ENCODE assay signal across 1 cellular context in the genomic region with DNA sequence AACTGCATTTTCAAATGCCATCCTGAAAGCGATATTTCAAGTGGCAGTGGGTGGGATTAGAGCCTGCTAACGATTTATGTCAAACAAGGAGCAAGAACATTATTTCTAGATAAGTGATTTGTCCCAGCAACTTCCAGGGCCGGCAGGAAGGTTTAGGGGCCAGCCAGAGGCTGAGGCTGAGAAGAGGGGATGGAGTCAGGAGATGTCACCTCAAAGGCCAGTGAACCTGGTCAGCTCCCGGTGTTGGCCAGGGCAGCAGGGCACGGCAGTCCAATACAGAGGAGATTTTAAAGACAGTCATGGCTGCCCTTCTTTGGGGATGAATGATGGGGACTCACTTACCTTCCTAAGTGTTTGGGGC.
TF ChIP-seq lines count a peak whose summit lies in the region.

No MANE protein-coding gene starts in this region.

TF ChIP-seq in SK-N-SH treated with all-trans-retinoic acid at 6 μM for 48 hours, 23 proteins besides CTCF, POLR2A, EP300 and RAD21 (continued from another document):
- TF ChIP-seq, protein P1, sequence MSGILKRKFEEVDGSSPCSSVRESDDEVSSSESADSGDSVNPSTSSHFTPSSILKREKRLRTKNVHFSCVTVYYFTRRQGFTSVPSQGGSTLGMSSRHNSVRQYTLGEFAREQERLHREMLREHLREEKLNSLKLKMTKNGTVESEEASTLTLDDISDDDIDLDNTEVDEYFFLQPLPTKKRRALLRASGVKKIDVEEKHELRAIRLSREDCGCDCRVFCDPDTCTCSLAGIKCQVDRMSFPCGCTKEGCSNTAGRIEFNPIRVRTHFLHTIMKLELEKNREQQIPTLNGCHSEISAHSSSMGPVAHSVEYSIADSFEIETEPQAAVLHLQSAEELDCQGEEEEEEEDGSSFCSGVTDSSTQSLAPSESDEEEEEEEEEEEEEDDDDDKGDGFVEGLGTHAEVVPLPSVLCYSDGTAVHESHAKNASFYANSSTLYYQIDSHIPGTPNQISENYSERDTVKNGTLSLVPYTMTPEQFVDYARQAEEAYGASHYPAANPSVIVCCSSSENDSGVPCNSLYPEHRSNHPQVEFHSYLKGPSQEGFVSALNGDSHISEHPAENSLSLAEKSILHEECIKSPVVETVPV (CRISPR knock-in tag; IDR thresholded peaks at IDR 0.05) = no peak
- TF ChIP-seq, protein P2, sequence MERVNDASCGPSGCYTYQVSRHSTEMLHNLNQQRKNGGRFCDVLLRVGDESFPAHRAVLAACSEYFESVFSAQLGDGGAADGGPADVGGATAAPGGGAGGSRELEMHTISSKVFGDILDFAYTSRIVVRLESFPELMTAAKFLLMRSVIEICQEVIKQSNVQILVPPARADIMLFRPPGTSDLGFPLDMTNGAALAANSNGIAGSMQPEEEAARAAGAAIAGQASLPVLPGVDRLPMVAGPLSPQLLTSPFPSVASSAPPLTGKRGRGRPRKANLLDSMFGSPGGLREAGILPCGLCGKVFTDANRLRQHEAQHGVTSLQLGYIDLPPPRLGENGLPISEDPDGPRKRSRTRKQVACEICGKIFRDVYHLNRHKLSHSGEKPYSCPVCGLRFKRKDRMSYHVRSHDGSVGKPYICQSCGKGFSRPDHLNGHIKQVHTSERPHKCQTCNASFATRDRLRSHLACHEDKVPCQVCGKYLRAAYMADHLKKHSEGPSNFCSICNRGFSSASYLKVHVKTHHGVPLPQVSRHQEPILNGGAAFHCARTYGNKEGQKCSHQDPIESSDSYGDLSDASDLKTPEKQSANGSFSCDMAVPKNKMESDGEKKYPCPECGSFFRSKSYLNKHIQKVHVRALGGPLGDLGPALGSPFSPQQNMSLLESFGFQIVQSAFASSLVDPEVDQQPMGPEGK (CRISPR knock-in tag; IDR thresholded peaks at IDR 0.05; ENCODE audit: borderline replicate concordance) = no peak
- TF ChIP-seq, protein P3, sequence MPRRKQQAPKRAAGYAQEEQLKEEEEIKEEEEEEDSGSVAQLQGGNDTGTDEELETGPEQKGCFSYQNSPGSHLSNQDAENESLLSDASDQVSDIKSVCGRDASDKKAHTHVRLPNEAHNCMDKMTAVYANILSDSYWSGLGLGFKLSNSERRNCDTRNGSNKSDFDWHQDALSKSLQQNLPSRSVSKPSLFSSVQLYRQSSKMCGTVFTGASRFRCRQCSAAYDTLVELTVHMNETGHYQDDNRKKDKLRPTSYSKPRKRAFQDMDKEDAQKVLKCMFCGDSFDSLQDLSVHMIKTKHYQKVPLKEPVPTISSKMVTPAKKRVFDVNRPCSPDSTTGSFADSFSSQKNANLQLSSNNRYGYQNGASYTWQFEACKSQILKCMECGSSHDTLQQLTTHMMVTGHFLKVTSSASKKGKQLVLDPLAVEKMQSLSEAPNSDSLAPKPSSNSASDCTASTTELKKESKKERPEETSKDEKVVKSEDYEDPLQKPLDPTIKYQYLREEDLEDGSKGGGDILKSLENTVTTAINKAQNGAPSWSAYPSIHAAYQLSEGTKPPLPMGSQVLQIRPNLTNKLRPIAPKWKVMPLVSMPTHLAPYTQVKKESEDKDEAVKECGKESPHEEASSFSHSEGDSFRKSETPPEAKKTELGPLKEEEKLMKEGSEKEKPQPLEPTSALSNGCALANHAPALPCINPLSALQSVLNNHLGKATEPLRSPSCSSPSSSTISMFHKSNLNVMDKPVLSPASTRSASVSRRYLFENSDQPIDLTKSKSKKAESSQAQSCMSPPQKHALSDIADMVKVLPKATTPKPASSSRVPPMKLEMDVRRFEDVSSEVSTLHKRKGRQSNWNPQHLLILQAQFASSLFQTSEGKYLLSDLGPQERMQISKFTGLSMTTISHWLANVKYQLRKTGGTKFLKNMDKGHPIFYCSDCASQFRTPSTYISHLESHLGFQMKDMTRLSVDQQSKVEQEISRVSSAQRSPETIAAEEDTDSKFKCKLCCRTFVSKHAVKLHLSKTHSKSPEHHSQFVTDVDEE (CRISPR knock-in tag; IDR thresholded peaks at IDR 0.05) = no peak
- TF ChIP-seq OSR1 (CRISPR knock-in tag; IDR thresholded peaks at IDR 0.05) = no peak
- TF ChIP-seq, protein P4, sequence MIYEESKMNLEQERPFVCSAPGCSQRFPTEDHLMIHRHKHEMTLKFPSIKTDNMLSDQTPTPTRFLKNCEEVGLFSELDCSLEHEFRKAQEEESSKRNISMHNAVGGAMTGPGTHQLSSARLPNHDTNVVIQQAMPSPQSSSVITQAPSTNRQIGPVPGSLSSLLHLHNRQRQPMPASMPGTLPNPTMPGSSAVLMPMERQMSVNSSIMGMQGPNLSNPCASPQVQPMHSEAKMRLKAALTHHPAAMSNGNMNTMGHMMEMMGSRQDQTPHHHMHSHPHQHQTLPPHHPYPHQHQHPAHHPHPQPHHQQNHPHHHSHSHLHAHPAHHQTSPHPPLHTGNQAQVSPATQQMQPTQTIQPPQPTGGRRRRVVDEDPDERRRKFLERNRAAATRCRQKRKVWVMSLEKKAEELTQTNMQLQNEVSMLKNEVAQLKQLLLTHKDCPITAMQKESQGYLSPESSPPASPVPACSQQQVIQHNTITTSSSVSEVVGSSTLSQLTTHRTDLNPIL (CRISPR knock-in tag; IDR thresholded peaks at IDR 0.05; ENCODE audit: low read depth) = no peak
- no peak for TF ChIP-seq GLIS3 (CRISPR knock-in tag; IDR thresholded peaks at IDR 0.05)
- no peak for TF ChIP-seq TOX (CRISPR knock-in tag; IDR thresholded peaks at IDR 0.05; ENCODE audit: borderline replicate concordance)
- no peak for TF ChIP-seq SNAI2 (CRISPR knock-in tag; IDR thresholded peaks at IDR 0.05)
